ENCODE assay signal across 14 cellular contexts in genomic region chr6:40350942-40351217, GRCh38.
A peak's percentile ranks its signal among the peaks of the same experiment; 100 is the strongest.
DNase-seq lines count a peak whose midpoint lies in the region; ATAC-seq and TF ChIP-seq lines count a peak whose summit lies in the region.
"Had no signal": no experiment of that assay in that cellular context is flagged by ENCODE, and none has a peak within 500 bp of the region (broad histone marks: within the 10 kb centered on the region; RNA-seq: fewer than 3 reads in every experiment).

No MANE protein-coding gene starts in this region.

- H3K4me3 Mint-ChIP-seq in WTC11 (no peak overlapping the region), T-helper 17 cell (no peak overlapping the region)
- H3K4me3 Mint-ChIP-seq: CD4-positive, alpha-beta T cell had no signal

- H3K4me1 Mint-ChIP-seq in WTC11 = peaks cover 15% of the 10 kb centered on the region
- no peaks in the 10 kb centered on the region for H3K4me1 Mint-ChIP-seq in T-helper 17 cell

- no peaks in the 10 kb centered on the region for H3K27me3 Mint-ChIP-seq in WTC11 (ENCODE audit: low read depth)
- H3K27me3 Mint-ChIP-seq in T-helper 17 cell = no peaks in the 10 kb centered on the region
- H3K27me3 Mint-ChIP-seq: CD4-positive, alpha-beta T cell had no signal

- H3K36me3 ChIP-seq in lung (ENCODE audit: control insufficient read depth in 2 of 2, insufficient read depth in 2 of 2, low read length in 2 of 2) = no peaks in the 10 kb centered on the region
- H3K36me3 ChIP-seq in sigmoid colon = no peaks in the 10 kb centered on the region
- H3K36me3 ChIP-seq in mucosa of descending colon (ENCODE audit: low read depth) = no peaks in the 10 kb centered on the region
- H3K36me3 ChIP-seq: HAP-1 had no signal

- H3K27ac Mint-ChIP-seq in WTC11 (no peak overlapping the region), T-helper 17 cell (no peak overlapping the region)
- H3K27ac Mint-ChIP-seq: CD4-positive, alpha-beta T cell had no signal

- no peak for TF ChIP-seq EP300 in sigmoid colon (IDR thresholded peaks at IDR 0.05)

- DNase-seq in WTC11 (ENCODE audit: low spot score) (no peak), ecto neural progenitor cell (ENCODE audit: low spot score) (peak; percentile 24), lung (ENCODE audit: low spot score) (peak; percentile 11), sigmoid colon (peak; percentile 11), T-helper 17 cell (no peak), foreskin fibroblast (no peak), mucosa of descending colon (no peak)
- DNase-seq: ACHN; Caco-2; CD4-positive, alpha-beta T cell had no signal

- no peak overlapping the region for H3K27ac ChIP-seq in lung (ENCODE audit: low read depth in 1 of 2, low read length in 1 of 2)
- no peak overlapping the region for H3K27ac ChIP-seq in sigmoid colon
- H3K27ac ChIP-seq: C4-2B, KMS-11 had no signal

- H3K9me3 Mint-ChIP-seq in WTC11 = no peaks in the 10 kb centered on the region
- H3K9me3 Mint-ChIP-seq: CD4-positive, alpha-beta T cell had no signal

- H3K27me3 ChIP-seq in lung (ENCODE audit: control insufficient read depth, insufficient read depth) (no peaks in the 10 kb centered on the region), sigmoid colon (peaks cover 0 to 5% (median 0%) of the 10 kb centered on the region in 3 donors)

- POLR2A ChIA-PET in WTC11 (lab: Charles Lee) = interaction anchor here (1.3 kb wide), 1 partner anchor 212 kb away, joined by 4 read pairs; no protein-coding TSS in a partner anchor

- no peak for TF ChIP-seq POLR2A in sigmoid colon (IDR thresholded peaks at IDR 0.05)

- H3K4me1 ChIP-seq in lung (ENCODE audit: control insufficient read depth in 2 of 2, insufficient read depth in 2 of 2, low read length in 2 of 2) (peaks cover 0 to 2% of the 10 kb centered on the region in 2 donors), sigmoid colon (no peaks in the 10 kb centered on the region), mucosa of descending colon (ENCODE audit: low read depth) (no peaks in the 10 kb centered on the region)
- H3K4me1 ChIP-seq: Caco-2, HAP-1 had no signal

- no peak overlapping the region for H3K4me3 ChIP-seq in lung
- no peak overlapping the region for H3K4me3 ChIP-seq in sigmoid colon
- H3K4me3 ChIP-seq in foreskin fibroblast (ENCODE audit: low read depth in 1 of 2, low read length in 2 of 2) = no peak overlapping the region
- no peak overlapping the region for H3K4me3 ChIP-seq in mucosa of descending colon
- H3K4me3 ChIP-seq: HAP-1 had no signal

- peaks cover 0 to 2% of the 10 kb centered on the region in 2 donors for H3K9me3 ChIP-seq in lung (ENCODE audit: control insufficient read depth in 2 of 2, insufficient read depth in 1 of 2, low read length in 1 of 2)
- no peaks in the 10 kb centered on the region for H3K9me3 ChIP-seq in sigmoid colon
- no peaks in the 10 kb centered on the region for H3K9me3 ChIP-seq in T-helper 17 cell (ENCODE audit: control insufficient read depth, low read length, poor library complexity, severe bottlenecking)
- H3K9me3 ChIP-seq in mucosa of descending colon = no peaks in the 10 kb centered on the region
- H3K9me3 ChIP-seq: Caco-2, HAP-1 had no signal

- no peak for TF ChIP-seq CTCF in WTC11 (IDR thresholded peaks at IDR 0.05)
- TF ChIP-seq CTCF in lung (IDR thresholded peaks at IDR 0.05; ENCODE audit: control extremely low read depth, extremely low read depth) = no peak
- no peak for TF ChIP-seq CTCF in sigmoid colon (IDR thresholded peaks at IDR 0.05)
- TF ChIP-seq CTCF in foreskin fibroblast (IDR thresholded peaks at IDR 0.05; ENCODE audit: low read depth, low read length) = no peak
- no peak for TF ChIP-seq CTCF in mucosa of descending colon (IDR thresholded peaks at IDR 0.05)

- intact Hi-C loops in sigmoid colon (cut with DNase I) = no loop called here
- intact Hi-C loops in mucosa of descending colon (cut with DNase I, micrococcal nuclease) = no loop called here

- ATAC-seq in WTC11 (no peak), lung (ENCODE audit: insufficient read depth, low FRiP score) (no peak), HG03159 (IDR thresholded peaks at IDR 0.05; ENCODE audit: unreplicated experiment) (no peak), T-helper 17 cell (no peak), mucosa of descending colon (no peak)

- 97 to 98% methylated on average over 3 of the region's 3 CpGs for whole genome bisulfite sequencing in lung, 2 donors
- 90 to 95% methylated on average over 3 of the region's 3 CpGs for WGBS in sigmoid colon, 2 donors

- no peaks in the 10 kb centered on the region for H3K36me3 Mint-ChIP-seq in WTC11
- no peaks in the 10 kb centered on the region for H3K36me3 Mint-ChIP-seq in T-helper 17 cell (ENCODE audit: low read depth)

- CTCF ChIA-PET in WTC11 (lab: Charles Lee) = no interaction called here

TF ChIP-seq in WTC11, 78 proteins besides CTCF, POLR2A, EP300 and RAD21:
- no peak for TF ChIP-seq ZNF138 (CRISPR knock-in tag; conservative IDR thresholded peaks at IDR 0.05)
- TF ChIP-seq, protein P1, sequence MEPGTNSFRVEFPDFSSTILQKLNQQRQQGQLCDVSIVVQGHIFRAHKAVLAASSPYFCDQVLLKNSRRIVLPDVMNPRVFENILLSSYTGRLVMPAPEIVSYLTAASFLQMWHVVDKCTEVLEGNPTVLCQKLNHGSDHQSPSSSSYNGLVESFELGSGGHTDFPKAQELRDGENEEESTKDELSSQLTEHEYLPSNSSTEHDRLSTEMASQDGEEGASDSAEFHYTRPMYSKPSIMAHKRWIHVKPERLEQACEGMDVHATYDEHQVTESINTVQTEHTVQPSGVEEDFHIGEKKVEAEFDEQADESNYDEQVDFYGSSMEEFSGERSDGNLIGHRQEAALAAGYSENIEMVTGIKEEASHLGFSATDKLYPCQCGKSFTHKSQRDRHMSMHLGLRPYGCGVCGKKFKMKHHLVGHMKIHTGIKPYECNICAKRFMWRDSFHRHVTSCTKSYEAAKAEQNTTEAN (CRISPR knock-in tag; IDR thresholded peaks at IDR 0.05) = 0 out of 2 replicates have a peak, but pooled peaks have one; percentile 51

Comparison
In these comparisons a context has a peak if more than half of its experiments do, and no peak if none do; other contexts are left out.
1. DNase-seq: peak in ecto neural progenitor cell (single experiment), lung (single experiment) and sigmoid colon (single experiment); none in WTC11 (single experiment), T-helper 17 cell (0 of 3), foreskin fibroblast (0 of 2) and mucosa of descending colon (0 of 3).